Comparison of ENCODE assay signal across 24 cellular contexts in genomic region chr2:189485146-189485545, GRCh38.
"Had no signal": no experiment of that assay in that cellular context is flagged by ENCODE, and none has a peak within 500 bp of the region (broad histone marks: within the 10 kb centered on the region; RNA-seq: fewer than 3 reads in every experiment).

No MANE protein-coding gene starts in this region.

- H3K27me3 Mint-ChIP-seq: activated CD4-positive, alpha-beta T cell treated with anti-CD3 and anti-CD28 coated beads for 36 hours; activated T-cell treated with anti-CD3 and anti-CD28 coated beads, Interleukin-2, amount 50 U/mL, for 24 hours; memory B cell had no signal

- H3K36me3 ChIP-seq: adrenal gland, colonic mucosa, neutrophil, ovary, right lobe of liver, thoracic aorta, upper lobe of right lung had no signal

- H3K4me3 ChIP-seq: adrenal gland, colonic mucosa, dorsolateral prefrontal cortex, ovary, right lobe of liver, thoracic aorta, upper lobe of right lung had no signal

- H3K4me1 Mint-ChIP-seq: activated B cell treated with CpG ODN at 0.5 μM for 24 hours; activated CD4-positive, alpha-beta T cell treated with anti-CD3 and anti-CD28 coated beads for 36 hours; memory B cell; naive thymus-derived CD8-positive, alpha-beta T cell had no signal

- H3K27me3 ChIP-seq: adrenal gland, colonic mucosa, neutrophil, ovary, right lobe of liver, upper lobe of right lung had no signal

- H3K27ac Mint-ChIP-seq: activated B cell treated with CpG ODN at 0.5 μM for 24 hours; activated CD4-positive, alpha-beta T cell treated with anti-CD3 and anti-CD28 coated beads for 36 hours; activated naive CD8-positive, alpha-beta T cell; activated T-cell treated with anti-CD3 and anti-CD28 coated beads, Interleukin-2, amount 50 U/mL, for 24 hours; activated T-helper 2 cell treated with anti-CD3 and anti-CD28 coated beads, Interferon-gamma antibody, Interleukin-2, Interleukin-4, amounts not matched to agents 10 μg/mL and 5 μg/mL and 100 μg/mL, durations not matched to agents 14 hours and 24 hours and 36 hours; effector memory CD8-positive, alpha-beta T cell; memory B cell; naive thymus-derived CD8-positive, alpha-beta T cell; T-helper 1 cell treated with Interleukin-12 subunit alpha and Interleukin-12 subunit beta and Interleukin-4 antibody, amounts not matched to agents 30 μg/mL and 1 μg/mL, for 36 hours had no signal

- H3K4me1 ChIP-seq: adrenal gland, colonic mucosa, upper lobe of right lung had no signal

- H3K9me3 ChIP-seq: adrenal gland, colonic mucosa, neutrophil, ovary, right lobe of liver, thoracic aorta, upper lobe of right lung had no signal

- DNase-seq: activated B cell treated with CpG ODN at 0.5 μM for 24 hours; activated CD4-positive, alpha-beta T cell treated with anti-CD3 and anti-CD28 coated beads for 36 hours; activated CD4-positive, alpha-beta T cell treated with anti-CD3 and anti-CD28 coated beads, Interleukin-2, amount 50 U/mL, for 4 hours; activated CD8-positive, alpha-beta memory T cell treated with anti-CD3 and anti-CD28 coated beads for 24 hours; activated CD8-positive, alpha-beta memory T cell treated with anti-CD3 and anti-CD28 coated beads, Interleukin-2, amount 50 U/mL, for 4 hours; activated naive CD4-positive, alpha-beta T cell; activated T-cell treated with anti-CD3 and anti-CD28 coated beads, Interleukin-2, amount 50 U/mL, for 24 hours; adrenal gland; colonic mucosa; dorsolateral prefrontal cortex; effector memory CD8-positive, alpha-beta T cell; naive thymus-derived CD8-positive, alpha-beta T cell; ovary; right lobe of liver; stimulated activated CD4-positive, alpha-beta T cell treated with anti-CD3 and anti-CD28 coated beads, Interleukin-4, amount 100 ng/mL, for 1 hour; stimulated activated naive CD4-positive, alpha-beta T cell; upper lobe of right lung had no signal

- H3K36me3 Mint-ChIP-seq: activated naive CD8-positive, alpha-beta T cell; memory B cell; naive thymus-derived CD8-positive, alpha-beta T cell had no signal

- ATAC-seq: activated CD4-positive, alpha-beta T cell treated with anti-CD3 and anti-CD28 coated beads for 36 hours; effector memory CD8-positive, alpha-beta T cell; esophagus mucosa; naive thymus-derived CD8-positive, alpha-beta T cell; right lobe of liver; upper lobe of right lung had no signal

- H3K9me3 Mint-ChIP-seq: activated B cell treated with CpG ODN at 0.5 μM for 24 hours; activated T-cell treated with anti-CD3 and anti-CD28 coated beads, Interleukin-2, amount 50 U/mL, for 24 hours; activated T-helper 2 cell treated with anti-CD3 and anti-CD28 coated beads, Interferon-gamma antibody, Interleukin-2, Interleukin-4, amounts not matched to agents 10 μg/mL and 5 μg/mL and 100 μg/mL, durations not matched to agents 14 hours and 24 hours and 36 hours; effector memory CD8-positive, alpha-beta T cell; memory B cell; naive thymus-derived CD8-positive, alpha-beta T cell; T-helper 1 cell treated with Interleukin-12 subunit alpha and Interleukin-12 subunit beta and Interleukin-4 antibody, amounts not matched to agents 30 μg/mL and 1 μg/mL, for 36 hours had no signal

- H3K4me3 Mint-ChIP-seq: activated B cell treated with CpG ODN at 0.5 μM for 24 hours; activated CD4-positive, alpha-beta T cell treated with anti-CD3 and anti-CD28 coated beads for 36 hours; activated naive CD8-positive, alpha-beta T cell; activated T-cell treated with anti-CD3 and anti-CD28 coated beads, Interleukin-2, amount 50 U/mL, for 24 hours; effector memory CD8-positive, alpha-beta T cell; memory B cell; naive thymus-derived CD8-positive, alpha-beta T cell; T-helper 1 cell treated with Interleukin-12 subunit alpha and Interleukin-12 subunit beta and Interleukin-4 antibody, amounts not matched to agents 30 μg/mL and 1 μg/mL, for 36 hours had no signal

- H3K27ac ChIP-seq: adrenal gland, colonic mucosa, dorsolateral prefrontal cortex, neutrophil, ovary, right lobe of liver, thoracic aorta, upper lobe of right lung had no signal
